24 cellular contexts compared by ENCODE assay signal in genomic region chr5:7000316-7000715, GRCh38.
DNase-seq lines count a peak whose midpoint lies in the region; ATAC-seq and TF ChIP-seq lines count a peak whose summit lies in the region.
"Had no signal": no experiment of that assay in that cellular context is flagged by ENCODE, and none has a peak within 500 bp of the region (broad histone marks: within the 10 kb centered on the region; RNA-seq: fewer than 3 reads in every experiment).

No MANE protein-coding gene starts in this region.

- H3K4me1 ChIP-seq in sigmoid colon: no peaks in the 10 kb centered on the region
- no peaks in the 10 kb centered on the region for H3K4me1 ChIP-seq in breast epithelium
- H3K4me1 ChIP-seq: adrenal gland, left lung, testis had no signal

- H3K36me3 ChIP-seq in sigmoid colon (no peaks in the 10 kb centered on the region), breast epithelium (no peaks in the 10 kb centered on the region)
- H3K36me3 ChIP-seq: adrenal gland, left lung, MG63 had no signal

- peak; percentile 60 for ATAC-seq in HG02885 (IDR thresholded peaks at IDR 0.05; ENCODE audit: poor library complexity, unreplicated experiment)
- no peak for ATAC-seq in HG02840 (IDR thresholded peaks at IDR 0.05; ENCODE audit: low FRiP score, unreplicated experiment)
- ATAC-seq: left lung, PC-3, Right ventricle myocardium inferior had no signal

- intact Hi-C loops in sigmoid colon (cut with DNase I): no loop called here
- intact Hi-C loops in breast epithelium (cut with DNase I; ENCODE audit: low total_unique reads): no loop called here

- H3K9me3 ChIP-seq in sigmoid colon (no peaks in the 10 kb centered on the region), breast epithelium (no peaks in the 10 kb centered on the region)
- H3K9me3 ChIP-seq: adrenal gland, MG63, testis had no signal

- H3K27me3 ChIP-seq in sigmoid colon: no peaks in the 10 kb centered on the region
- H3K27me3 ChIP-seq in breast epithelium: no peaks in the 10 kb centered on the region
- H3K27me3 ChIP-seq: adrenal gland, left lung, MG63, testis had no signal

- no peak overlapping the region for H3K4me3 ChIP-seq in sigmoid colon
- H3K4me3 ChIP-seq in breast epithelium: no peak overlapping the region
- H3K4me3 ChIP-seq: adrenal gland, left lung, MG63, testis had no signal

- TF ChIP-seq EP300 in sigmoid colon (IDR thresholded peaks at IDR 0.05): no peak

- H3K27ac ChIP-seq in sigmoid colon: no peak overlapping the region
- H3K27ac ChIP-seq in breast epithelium: no peak overlapping the region
- H3K27ac ChIP-seq: adrenal gland, left lung, testis had no signal

- TF ChIP-seq POLR2A in sigmoid colon (IDR thresholded peaks at IDR 0.05): no peak
- no peak for TF ChIP-seq POLR2A in breast epithelium (IDR thresholded peaks at IDR 0.05)

- no peak for TF ChIP-seq CTCF in sigmoid colon (IDR thresholded peaks at IDR 0.05)
- TF ChIP-seq CTCF in breast epithelium (IDR thresholded peaks at IDR 0.05): no peak

- WGBS in sigmoid colon, 2 donors: 56 to 61% methylated on average over 4 of the region's 4 CpGs

- DNase-seq in NCI-H345 (lab: John Stamatoyannopoulos, UW) (peak; percentile 10), NCI-H345 treated with DMSO at 0.1 percent for 48 hours (lab: John Stamatoyannopoulos, UW; ENCODE audit: unreplicated experiment) (no peak), NCI-H748 treated with DMSO at 0.1 percent for 48 hours (lab: John Stamatoyannopoulos, UW) (peak; percentile 89), sigmoid colon (no peak), breast epithelium (ENCODE audit: low spot score in 2 of 2) (no peak), NCI-H2171 treated with DMSO at 0.1 percent for 48 hours (lab: John Stamatoyannopoulos, UW) (no peak)
- DNase-seq: 8988T; activated CD4-positive, alpha-beta T cell treated with anti-CD3 and anti-CD28 coated beads for 4 hours; activated naive CD4-positive, alpha-beta T cell treated with anti-CD3 and anti-CD28 coated beads for 36 hours; activated T-cell treated with anti-CD3 and anti-CD28 coated beads, Interleukin-2, amount 50 U/mL, for 4 hours; adrenal gland; CD4-positive, CD25-positive, alpha-beta regulatory T cell; KBM-7; left lung; mesendoderm; MG63; NCI-H1105 treated with DMSO at 0.1 percent for 48 hours; NK-92 treated with Interleukin-12 subunit alpha and Interleukin-12 subunit beta, amount 100 ng/mL, for 24 hours; PC-3; stimulated activated naive CD4-positive, alpha-beta T cell treated with Interleukin-2 at 50 U/mL for 16 hours; testis had no signal

Comparison
In these comparisons a context has a peak if more than half of its experiments do, and no peak if none do; other contexts are left out.
1. DNase-seq: peak in NCI-H345 (single experiment) and NCI-H748 treated with DMSO at 0.1 percent for 48 hours (single experiment); none in NCI-H345 treated with DMSO at 0.1 percent for 48 hours (single experiment), sigmoid colon (single experiment), breast epithelium (0 of 2) and NCI-H2171 treated with DMSO at 0.1 percent for 48 hours (single experiment).